Comparison of ENCODE assay signal across 8 cellular contexts in genomic region chr20:478949-479429, GRCh38. TPM values are rescaled to one million over a fixed set of nuclear protein-coding genes. Genes with fewer than 3 reads are reported as not detected.
A peak's percentile ranks its signal among the peaks of the same experiment; 100 is the strongest.
DNase-seq lines count a peak whose midpoint lies in the region; ATAC-seq and TF ChIP-seq lines count a peak whose summit lies in the region.

No MANE protein-coding gene starts in this region.

- peak; percentile 37 for DNase-seq in 8988T
- peak; percentile 66 for DNase-seq in EL
- peak; percentile 88 for DNase-seq in NAMALWA (ENCODE audit: low spot score)
- DNase-seq in RWPE1 (ENCODE audit: low spot score), result peak; percentile 57
- peak; percentile 83 for DNase-seq in dermis blood vessel endothelial cell
- DNase-seq in mesenchymal stem cell, result peak; percentile 78

- H3K79me1 ChIP-seq in mesenchymal stem cell (replicated peaks; ENCODE audit: low read length, poor library complexity, severe bottlenecking), result peaks cover 27% of the 10 kb centered on the region

- H2BK15ac ChIP-seq in mesenchymal stem cell (ENCODE audit: low read depth, poor library complexity, severe bottlenecking), result no peak overlapping the region

- H2BK12ac ChIP-seq in mesenchymal stem cell (ENCODE audit: low read length in 2 of 2), result no peak overlapping the region

- CTCF ChIA-PET in RWPE1 (lab: Yijun Ruan, JAX), result interaction anchor here (0.6 to 1.2 kb wide), 5 partner anchors 24 to 260 kb away, joined by 3 to 5 read pairs (median 3); no protein-coding TSS in a partner anchor

- H2BK120ac ChIP-seq in mesenchymal stem cell (ENCODE audit: low read depth, low read length), result no peak overlapping the region

- POLR2A ChIA-PET in RWPE1 (lab: Yijun Ruan, JAX; ENCODE audit: low non-redundant PET), result no interaction called here

- no peak overlapping the region for H2BK5ac ChIP-seq in mesenchymal stem cell (ENCODE audit: low read depth, low read length, poor library complexity, severe bottlenecking)

- H3K4ac ChIP-seq in mesenchymal stem cell (ENCODE audit: low read depth in 1 of 2, low read length in 2 of 2), result no peak overlapping the region

- H3K36me3 ChIP-seq in mesenchymal stem cell (ENCODE audit: control insufficient read depth in 1 of 2, insufficient read depth in 2 of 2, low read depth in 1 of 2, low read length in 2 of 2), result peaks cover 41 to 42% of the 10 kb centered on the region in 2 experiments

- no peaks in the 10 kb centered on the region for H3K4me1 ChIP-seq in mesenchymal stem cell (ENCODE audit: control insufficient read depth, insufficient read depth, low read depth, low read length)

- TF ChIP-seq CTCF in RWPE1 (conservative IDR thresholded peaks at IDR 0.05; ENCODE audit: low read depth), result peak; percentile 80

- peak overlapping the region; percentile 49 for H3K27ac ChIP-seq in RWPE1
- no peak overlapping the region for H3K27ac ChIP-seq in mesenchymal stem cell (ENCODE audit: low read length, poor library complexity, severe bottlenecking)

- H3K4me2 ChIP-seq in mesenchymal stem cell (ENCODE audit: low read length, poor library complexity, severe bottlenecking), result no peak overlapping the region

- no peak overlapping the region for H3K23ac ChIP-seq in mesenchymal stem cell (ENCODE audit: low read length in 2 of 2)

- peak overlapping the region; percentile 31 for H3K9ac ChIP-seq in mesenchymal stem cell (ENCODE audit: low read length)

- ATAC-seq in HG02852 (IDR thresholded peaks at IDR 0.05; ENCODE audit: unreplicated experiment) (no peak), HG03460 (IDR thresholded peaks at IDR 0.05; ENCODE audit: unreplicated experiment) (no peak)

- H4K91ac ChIP-seq in mesenchymal stem cell (ENCODE audit: low read length), result no peak overlapping the region

- no peak overlapping the region for H4K8ac ChIP-seq in mesenchymal stem cell (ENCODE audit: low read length)

- no peak overlapping the region for H3K18ac ChIP-seq in mesenchymal stem cell (ENCODE audit: low read depth in 1 of 2, low read length in 2 of 2)

- H2AFZ ChIP-seq in mesenchymal stem cell (ENCODE audit: low read depth, low read length), result no peak overlapping the region

- H3K9me3 ChIP-seq in mesenchymal stem cell (ENCODE audit: control insufficient read depth, low read length), result no peaks in the 10 kb centered on the region

- H3K4me3 ChIP-seq in mesenchymal stem cell (ENCODE audit: insufficient read depth in 1 of 2, low read depth in 1 of 2, low read length in 2 of 2), result no peak overlapping the region

- 62% methylated on average over 2 of the region's 3 CpGs for WGBS in mesenchymal stem cell

- no peak overlapping the region for H2AK5ac ChIP-seq in mesenchymal stem cell (ENCODE audit: low read length, severe bottlenecking)

- no peak overlapping the region for H3K14ac ChIP-seq in mesenchymal stem cell (ENCODE audit: low read length in 2 of 2)

- H3K27me3 ChIP-seq in mesenchymal stem cell (ENCODE audit: control insufficient read depth in 1 of 2, insufficient read depth in 1 of 2, low read length in 2 of 2), result no peaks in the 10 kb centered on the region

RNA-seq across cellular contexts. Expression of gene TBC1D20, which starts 16.7 kb away (rescaled TPM):
- total RNA-seq in dermis blood vessel endothelial cell, result 30.5 and 33.0 TPM in 2 replicates
- polyA plus RNA-seq in mesenchymal stem cell (2013, experiment 1 of 2), result 34.7 TPM
- polyA plus RNA-seq in mesenchymal stem cell (2013, experiment 2 of 2), result 36.0 TPM

Comparison
In these comparisons a context has a peak if more than half of its experiments do, and no peak if none do; other contexts are left out.
1. DNase-seq: peak in every context shown above with its lines; median percentile 88 in NAMALWA; 83 in dermis blood vessel endothelial cell; 78 in mesenchymal stem cell; 66 in EL; 57 in RWPE1; 37 in 8988T.